ENCODE assay signal across 14 cellular contexts in the genomic region with DNA sequence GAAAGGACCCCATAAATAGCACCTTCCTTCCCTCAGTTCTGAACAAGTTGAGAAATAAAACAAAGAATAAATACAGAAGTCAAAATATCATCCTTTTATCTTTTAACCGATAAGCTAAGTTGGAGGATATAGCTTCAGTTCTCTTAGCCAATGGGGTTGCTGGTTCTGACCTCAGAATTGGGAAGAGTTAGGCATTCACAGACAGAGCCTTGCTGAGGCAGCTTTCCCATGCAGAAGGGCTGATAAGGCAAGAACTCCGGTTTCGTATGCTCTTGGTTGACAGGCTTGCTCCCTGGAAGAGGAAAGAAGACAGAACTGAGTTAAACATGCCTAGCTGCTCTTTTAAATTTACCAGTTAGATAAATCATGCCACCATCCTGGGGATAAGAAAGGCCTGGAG. TPM values are rescaled to one million over a fixed set of nuclear protein-coding genes. Genes with fewer than 3 reads are reported as not detected.
DNase-seq lines count a peak whose midpoint lies in the region; ATAC-seq and TF ChIP-seq lines count a peak whose summit lies in the region.
"Had no signal": no experiment of that assay in that cellular context is flagged by ENCODE, and none has a peak within 500 bp of the region (broad histone marks: within the 10 kb centered on the region; RNA-seq: fewer than 3 reads in every experiment).

No MANE protein-coding gene starts in this region.

- H3K4me1 ChIP-seq in HUES48 (ENCODE audit: control insufficient read depth, insufficient read depth, low read length) (peaks cover 38% of the 10 kb centered on the region), endodermal cell (ENCODE audit: control insufficient read depth, insufficient read depth, low read length) (no peaks in the 10 kb centered on the region)

- H3K9me3 Mint-ChIP-seq in endodermal cell = no peaks in the 10 kb centered on the region
- no peaks in the 10 kb centered on the region for H3K9me3 Mint-ChIP-seq in neural crest cell
- H3K9me3 Mint-ChIP-seq: CD8-positive, alpha-beta T cell; HFFc6 had no signal

- H3K36me3 ChIP-seq in HUES48 (ENCODE audit: control insufficient read depth, insufficient read depth, low read length) = peaks cover 25% of the 10 kb centered on the region
- peaks cover 33% of the 10 kb centered on the region for H3K36me3 ChIP-seq in endodermal cell (ENCODE audit: control insufficient read depth, insufficient read depth, low read length)

- no peaks in the 10 kb centered on the region for H3K4me1 Mint-ChIP-seq in endodermal cell
- peaks cover 27% of the 10 kb centered on the region for H3K4me1 Mint-ChIP-seq in neural crest cell
- H3K4me1 Mint-ChIP-seq: CD14-positive monocyte had no signal

- 74 to 88% methylated on average over 2 to 3 of the region's 3 CpGs for WGBS in endodermal cell (ENCODE audit: insufficient coverage in 1 of 2, insufficient read length in 1 of 2), 2 experiments

- no peak for TF ChIP-seq CTCF in endodermal cell (conservative IDR thresholded peaks at IDR 0.05)
- TF ChIP-seq CTCF in neural crest cell (conservative IDR thresholded peaks at IDR 0.05) = no peak

- peaks cover 4% of the 10 kb centered on the region for H3K36me3 Mint-ChIP-seq in endodermal cell (ENCODE audit: low read depth)
- H3K36me3 Mint-ChIP-seq in neural crest cell (ENCODE audit: low read depth) = no peaks in the 10 kb centered on the region
- H3K36me3 Mint-ChIP-seq: CD14-positive monocyte; CD8-positive, alpha-beta T cell had no signal

- no peak overlapping the region for H3K4me3 ChIP-seq in HUES48 (ENCODE audit: low read depth, low read length)
- no peak overlapping the region for H3K4me3 ChIP-seq in endodermal cell (ENCODE audit: low read length)

- H3K27ac ChIP-seq in HUES48 (ENCODE audit: low read depth, low read length) = peak overlapping the region; percentile 23
- peak overlapping the region; percentile 37 for H3K27ac ChIP-seq in endodermal cell (ENCODE audit: low read depth, low read length)

- H3K4me3 Mint-ChIP-seq in endodermal cell (no peak overlapping the region), neural crest cell (no peak overlapping the region)
- H3K4me3 Mint-ChIP-seq: CD14-positive monocyte; CD8-positive, alpha-beta T cell; HFFc6 had no signal

- no peaks in the 10 kb centered on the region for H3K9me3 ChIP-seq in HUES48 (ENCODE audit: control insufficient read depth, insufficient read depth, low read length)
- no peaks in the 10 kb centered on the region for H3K9me3 ChIP-seq in endodermal cell (ENCODE audit: control insufficient read depth, low read length)

- H3K27ac Mint-ChIP-seq in endodermal cell (no peak overlapping the region), neural crest cell (ENCODE audit: unreplicated experiment) (peak overlapping the region; percentile 21)
- H3K27ac Mint-ChIP-seq: CD14-positive monocyte; CD8-positive, alpha-beta T cell; HFFc6 had no signal

- H3K9ac ChIP-seq in HUES48 (ENCODE audit: low read depth, low read length) (no peak overlapping the region), endodermal cell (ENCODE audit: extremely low read depth, low read length, poor library complexity, severe bottlenecking) (no peak overlapping the region)

- H3K27me3 ChIP-seq in HUES48 (ENCODE audit: control insufficient read depth, insufficient read depth, low read length) (no peaks in the 10 kb centered on the region), endodermal cell (ENCODE audit: control insufficient read depth, insufficient read depth, low read length, poor library complexity, severe bottlenecking) (no peaks in the 10 kb centered on the region)

- DNase-seq in endodermal cell = no peak
- DNase-seq in neural crest cell (ENCODE audit: low read depth, low spot score) = no peak
- DNase-seq: CD8-positive, alpha-beta T cell; COR-L47; DND-41; GF-D8; GOT3; HCEC 1CT; HFFc6 had no signal

- H3K27me3 Mint-ChIP-seq in endodermal cell (ENCODE audit: insufficient read depth) (no peaks in the 10 kb centered on the region), neural crest cell (ENCODE audit: low read depth) (no peaks in the 10 kb centered on the region)

- ATAC-seq in HG02840 (IDR thresholded peaks at IDR 0.05; ENCODE audit: low FRiP score, unreplicated experiment) (no peak), GM18873 (IDR thresholded peaks at IDR 0.05; ENCODE audit: low FRiP score, unreplicated experiment) (no peak), GM21786 (IDR thresholded peaks at IDR 0.05; ENCODE audit: unreplicated experiment) (no peak)
- ATAC-seq: CD8-positive, alpha-beta T cell had no signal

RNA-seq across cellular contexts. Expression of gene FRAS1, which starts 17.6 kb away (rescaled TPM):
- total RNA-seq in endodermal cell = 10 to 100 TPM; 77.0 to 78.3 TPM
- 16.1 TPM for polyA plus RNA-seq in endodermal cell (2013, experiment 1 of 2)
- 16.9 TPM for polyA plus RNA-seq in endodermal cell (2013, experiment 2 of 2)
- 8.4 and 9.3 TPM in 2 replicates for total RNA-seq in neural crest cell
- total RNA-seq: CD8-positive, alpha-beta T cell had no signal
- polyA plus RNA-seq: CD14-positive monocyte had no signal
